In the genomic region with DNA sequence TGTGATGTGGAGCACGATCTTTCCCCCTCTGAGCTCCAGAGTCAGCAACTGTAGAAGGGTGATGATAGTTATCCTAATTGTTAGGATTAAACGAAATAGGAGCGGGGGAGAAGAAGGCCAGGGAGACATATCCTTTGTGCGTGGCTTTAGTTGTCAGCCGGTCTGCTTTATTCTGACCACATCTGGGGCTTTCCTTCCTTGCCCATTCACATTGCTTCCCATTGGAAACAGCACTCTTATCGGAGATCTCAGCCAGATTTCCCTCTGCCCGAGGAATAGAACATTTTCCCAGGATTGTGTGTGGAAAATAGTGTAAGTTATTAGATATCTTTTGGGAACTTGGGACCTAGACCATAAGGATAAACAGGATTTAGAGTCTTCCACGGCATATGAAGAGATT, we compare ENCODE assay signal across 8 cellular contexts. TPM values are rescaled to one million over a fixed set of nuclear protein-coding genes. Genes with fewer than 3 reads are reported as not detected.
DNase-seq lines count a peak whose midpoint lies in the region; ATAC-seq and TF ChIP-seq lines count a peak whose summit lies in the region.

No MANE protein-coding gene starts in this region.

- TF ChIP-seq POLR2A in sigmoid colon (IDR thresholded peaks at IDR 0.05) = no peak

- peak overlapping the region; percentile 66; the same call in 1 of the 2 replicates for H3K4me3 ChIP-seq in GM08714 (ENCODE audit: low read length)
- peak overlapping the region; percentile 96 for H3K4me3 ChIP-seq in SK-N-MC
- peak overlapping the region; percentile 93 for H3K4me3 ChIP-seq in fibroblast of mammary gland (ENCODE audit: control insufficient read depth, low read depth, low read length)
- H3K4me3 ChIP-seq in sigmoid colon = peak overlapping the region; percentile 57 to 98 (median 88)
- no peak overlapping the region for H3K4me3 ChIP-seq in aorta (ENCODE audit: low read length in 2 of 2)

- DNase-seq in SK-N-MC (ENCODE audit: low read depth, low spot score) (no peak), fibroblast of mammary gland (ENCODE audit: low read depth) (no peak), sigmoid colon (peak; percentile 35), UCSD-AML1 (lab: John Stamatoyannopoulos, UW; ENCODE audit: unreplicated experiment) (no peak), aorta (no peak)

- ATAC-seq in HG03175 (IDR thresholded peaks at IDR 0.05; ENCODE audit: unreplicated experiment) (no peak), GM21390 (IDR thresholded peaks at IDR 0.05; ENCODE audit: unreplicated experiment) (no peak), aorta (ENCODE audit: low FRiP score) (no peak)

- H3K27ac ChIP-seq in SK-N-MC (no peak overlapping the region), sigmoid colon (peak overlapping the region in 1 of 4 donors; percentile 94), aorta (ENCODE audit: low read depth in 1 of 2, low read length in 2 of 2) (no peak overlapping the region)

- no peak overlapping the region for H3K9ac ChIP-seq in SK-N-MC (ENCODE audit: insufficient read length)

- TF ChIP-seq CTCF in fibroblast of mammary gland (conservative IDR thresholded peaks at IDR 0.05; ENCODE audit: control insufficient read depth, insufficient read depth, low read depth, low read length) = no peak
- TF ChIP-seq CTCF in sigmoid colon (IDR thresholded peaks at IDR 0.05) = no peak

- H3K4me1 ChIP-seq in sigmoid colon = peaks cover 0 to 27% (median 14%) of the 10 kb centered on the region in 4 donors
- H3K4me1 ChIP-seq in aorta (ENCODE audit: control insufficient read depth in 1 of 2, insufficient read depth in 2 of 2, low read length in 2 of 2) = peaks cover 0 to 5% of the 10 kb centered on the region in 2 donors

- intact Hi-C loops in sigmoid colon (cut with DNase I) (no loop called here), aorta (cut with DNase I) (loop anchor here in 1 of 2 donors (5.0 kb wide), 1 partner anchor 58 kb away; no protein-coding TSS in a partner anchor)

- no peaks in the 10 kb centered on the region for H3K9me3 ChIP-seq in SK-N-MC (ENCODE audit: low read depth, low read length)
- H3K9me3 ChIP-seq in sigmoid colon = no peaks in the 10 kb centered on the region
- H3K9me3 ChIP-seq in aorta (ENCODE audit: control insufficient read depth, low read length) = no peaks in the 10 kb centered on the region

- TF ChIP-seq EP300 in sigmoid colon (IDR thresholded peaks at IDR 0.05) = no peak

- WGBS in sigmoid colon, 2 donors = 72 to 85% methylated on average over 8 of the region's 8 CpGs
- 62 to 80% methylated on average over 8 of the region's 8 CpGs for WGBS in aorta, 2 donors

- H3K36me3 ChIP-seq in SK-N-MC (ENCODE audit: insufficient read depth, low read length) (no peaks in the 10 kb centered on the region), sigmoid colon (no peaks in the 10 kb centered on the region), aorta (ENCODE audit: control insufficient read depth in 1 of 2, insufficient read depth in 2 of 2, low read length in 1 of 2) (no peaks in the 10 kb centered on the region)

- H3K27me3 ChIP-seq in sigmoid colon (no peaks in the 10 kb centered on the region), aorta (ENCODE audit: control insufficient read depth in 1 of 2, insufficient read depth in 2 of 2, low read length in 1 of 2) (no peaks in the 10 kb centered on the region)

RNA-seq across cellular contexts. Expression of a gene that starts 1.5 kb away (rescaled TPM):
- total RNA-seq in sigmoid colon (10 to 100 TPM; 47.9 to 60.2 (median 50.5) TPM), aorta (10 to 100 TPM; 43.3 to 55.0 TPM)
- polyA plus RNA-seq in sigmoid colon (100 to 1,000 TPM in 2 of 3 donors, 10 to 100 TPM in 1; 86.6 to 143 (median 118) TPM), aorta (10 to 100 TPM; 45.2 to 80.3 TPM)

RNA-seq across cellular contexts. Expression of a gene that starts 31.0 kb away (rescaled TPM):
- total RNA-seq in sigmoid colon = 10 to 100 TPM; 16.8 to 32.1 (median 25.0) TPM
- polyA plus RNA-seq in sigmoid colon = 1 to 10 TPM; 1.6 to 9.7 (median 1.8) TPM
- total RNA-seq in aorta = 10 to 100 TPM; 17.5 to 20.8 TPM
- polyA plus RNA-seq in aorta = 1 to 10 TPM; 4.9 to 8.0 TPM

Comparison
In these comparisons a context has a peak if more than half of its experiments do, and no peak if none do; other contexts are left out.
1. H3K4me3 ChIP-seq: peak in GM08714 (single experiment), SK-N-MC (single experiment), fibroblast of mammary gland (single experiment) and sigmoid colon (4 of 4); none in aorta (0 of 2).